In the genomic region with DNA sequence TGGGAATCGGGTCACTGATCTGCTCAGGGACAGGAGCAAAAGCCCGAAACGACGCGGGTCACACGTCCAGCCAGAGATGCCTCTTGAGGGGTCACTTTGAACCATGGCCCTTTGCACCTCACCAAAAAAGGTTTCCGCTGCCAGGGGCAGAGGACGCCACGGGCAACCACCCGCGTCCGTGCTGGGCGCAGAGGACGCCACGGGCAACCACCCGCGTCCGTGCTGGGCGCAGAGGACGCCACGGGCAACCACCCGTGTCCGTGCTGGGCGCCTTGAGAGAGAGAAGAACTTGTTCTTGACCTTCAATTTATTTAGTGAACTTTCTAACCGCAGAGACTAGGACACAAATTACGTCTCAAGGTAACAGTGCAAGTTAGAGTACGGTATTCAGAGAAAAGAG, we compare ENCODE assay signal across 30 cellular contexts. TPM values are rescaled to one million over a fixed set of nuclear protein-coding genes. Genes with fewer than 3 reads are reported as not detected.
DNase-seq lines count a peak whose midpoint lies in the region; ATAC-seq, FAIRE-seq and TF ChIP-seq lines count a peak whose summit lies in the region.
"Had no signal": no experiment of that assay in that cellular context is flagged by ENCODE, and none has a peak within 500 bp of the region (broad histone marks: within the 10 kb centered on the region; RNA-seq: fewer than 3 reads in every experiment).

No MANE protein-coding gene starts in this region.

- H3K9ac ChIP-seq in H9 (ENCODE audit: extremely low read depth, insufficient read length, low read length), result no peak overlapping the region
- H3K9ac ChIP-seq in H1 (replicated peaks in 1 of 4; ENCODE audit: extremely low read depth in 1 of 4, low read depth in 3 of 4, low read length in 3 of 4), result no peak overlapping the region
- H3K9ac ChIP-seq in kidney (ENCODE audit: low read length in 2 of 2), result no peak overlapping the region
- H3K9ac ChIP-seq: KMS-11, SK-N-SH had no signal

- H2BK5ac ChIP-seq in H9 (ENCODE audit: insufficient read length, low read length) (no peak overlapping the region), H1 (ENCODE audit: low read depth, low read length) (no peak overlapping the region)

- no peak overlapping the region for H2BK12ac ChIP-seq in H9 (ENCODE audit: insufficient read length, low read depth, low read length)
- no peak overlapping the region for H2BK12ac ChIP-seq in H1 (ENCODE audit: low read depth, low read length)

- no peaks in the 10 kb centered on the region; a peak in 1 of 8 replicates for H3K36me3 ChIP-seq in H1 (ENCODE audit: control insufficient read depth in 2 of 4, insufficient read depth in 4 of 4, low read length in 3 of 4)
- no peaks in the 10 kb centered on the region for H3K36me3 ChIP-seq in kidney (ENCODE audit: control insufficient read depth in 1 of 2, insufficient read depth in 2 of 2, low read length in 2 of 2)
- H3K36me3 ChIP-seq in thyroid gland, result no peaks in the 10 kb centered on the region

- H3T11ph ChIP-seq in H9 (ENCODE audit: low read length), result no peak overlapping the region

- H4K8ac ChIP-seq in H9 (replicated peaks; ENCODE audit: insufficient read length, low read depth, low read length), result no peak overlapping the region
- no peak overlapping the region for H4K8ac ChIP-seq in H1 (ENCODE audit: extremely low read depth, insufficient read depth, low read length)

- no peak overlapping the region for H2AFZ ChIP-seq in H9 (ENCODE audit: low read length)
- H2AFZ ChIP-seq in H1 (ENCODE audit: low read length), result no peak overlapping the region

- H3K14ac ChIP-seq in H9 (ENCODE audit: insufficient read depth, low read length) (no peak overlapping the region), H1 (ENCODE audit: insufficient read length) (no peak overlapping the region)

- no peak for DNase-seq in H9
- no peak for DNase-seq in H1 (ENCODE audit: low read depth in 1 of 2, low spot score in 2 of 2)
- DNase-seq in kidney, result no peak
- peak; percentile 73 to 87 for DNase-seq in thyroid gland
- no peak for DNase-seq in CD14-positive monocyte (ENCODE audit: low spot score)
- no peak for DNase-seq in activated CD8-positive, alpha-beta T cell treated with anti-CD3 and anti-CD28 coated beads for 36 hours
- DNase-seq in NCI-H446 (lab: John Stamatoyannopoulos, UW), result no peak
- DNase-seq: activated CD4-positive, alpha-beta T cell treated with anti-CD3 and anti-CD28 coated beads, Interleukin-2, amount 50 U/mL, for 48 hours; activated naive CD4-positive, alpha-beta T cell treated with anti-CD3 and anti-CD28 coated beads for 36 hours; DMS79; GDM1; GOT3; MM.1S; NCI-H1105 treated with DMSO at 0.1 percent for 48 hours; NCI-H187 treated with DMSO at 0.1 percent for 48 hours; NCI-H2171 treated with DMSO at 0.1 percent for 48 hours; NCI-H526 treated with DMSO at 0.1 percent for 48 hours; NK-92 treated with Interleukin-12 subunit alpha and Interleukin-12 subunit beta, amount 100 ng/mL, for 24 hours; PC-3; stimulated activated CD4-positive, alpha-beta T cell treated with anti-CD3 and anti-CD28 coated beads, Interleukin-4, amount 100 ng/mL, for 1 hour had no signal

- H3K23me2 ChIP-seq in H9 (ENCODE audit: insufficient read length, low read depth, low read length, poor library complexity, severe bottlenecking) (peaks cover 9% of the 10 kb centered on the region), H1 (ENCODE audit: low read depth, low read length) (peaks cover 7% of the 10 kb centered on the region; the same call in 1 of the 2 replicates)

- H4K20me1 ChIP-seq in H9 (ENCODE audit: control insufficient read depth, insufficient read depth, insufficient read length) (no peaks in the 10 kb centered on the region), H1 (replicated peaks in 1 of 2; ENCODE audit: control insufficient read depth in 1 of 2, insufficient read depth in 2 of 2, low read length in 2 of 2) (peaks cover 6 to 17% of the 10 kb centered on the region in 2 experiments)

- H4K91ac ChIP-seq in H9 (ENCODE audit: insufficient read length, low read depth, low read length) (no peak overlapping the region), H1 (replicated peaks; ENCODE audit: insufficient read length, low read length) (no peak overlapping the region)

- FAIRE-seq in H1 (lab: Jason Lieb, UNC), result no peak
- FAIRE-seq in kidney (lab: Jason Lieb, UNC), result no peak
- FAIRE-seq: frontal cortex, HTR-8/SVneo had no signal

- H3K56ac ChIP-seq in H9 (ENCODE audit: insufficient read length, low read depth, low read length) (no peak overlapping the region), H1 (replicated peaks; ENCODE audit: insufficient read length, low read depth, low read length) (peak overlapping the region; percentile 16)

- no peak overlapping the region for H3K18ac ChIP-seq in H9 (ENCODE audit: insufficient read length, low read depth, low read length)
- H3K18ac ChIP-seq in H1 (ENCODE audit: extremely low read depth, low read length), result no peak overlapping the region

- CTCF ChIA-PET in H1 (lab: Charles Lee; ENCODE audit: partially characterized antibody), result interaction anchor here (1.0 kb wide), 1 partner anchor 51 kb away, joined by 3 read pairs; no protein-coding TSS in a partner anchor
- CTCF ChIA-PET in activated CD8-positive, alpha-beta T cell treated with anti-CD3 and anti-CD28 coated beads for 36 hours (lab: Charles Lee), result interaction anchor here (1.2 kb wide), 1 partner anchor 24 kb away, joined by 3 read pairs; no protein-coding TSS in a partner anchor

- POLR2A ChIA-PET in H1 (lab: Charles Lee; ENCODE audit: partially characterized antibody), result no interaction called here
- POLR2A ChIA-PET in activated CD8-positive, alpha-beta T cell treated with anti-CD3 and anti-CD28 coated beads for 36 hours (lab: Charles Lee), result no interaction called here

- no peak overlapping the region for H2BK120ac ChIP-seq in H9 (ENCODE audit: low read depth, low read length, poor library complexity, severe bottlenecking)
- H2BK120ac ChIP-seq in H1 (replicated peaks; ENCODE audit: low read depth, low read length), result no peak overlapping the region

- no peak for TF ChIP-seq RAD21 in H1 (IDR thresholded peaks at IDR 0.05 in 1 of 2, conservative IDR thresholded peaks at IDR 0.05 in 1 of 2; ENCODE audit: low read depth in 2 of 2, low read length in 2 of 2)

- H3K79me2 ChIP-seq in H9 (ENCODE audit: insufficient read depth, low read length), result no peaks in the 10 kb centered on the region
- H3K79me2 ChIP-seq in H1 (ENCODE audit: control insufficient read depth in 1 of 2, insufficient read depth in 2 of 2, low read length in 2 of 2), result no peaks in the 10 kb centered on the region

- H2AK5ac ChIP-seq in H9 (ENCODE audit: insufficient read length, low read length) (no peak overlapping the region), H1 (ENCODE audit: low read depth, low read length) (no peak overlapping the region)

- H3K4me2 ChIP-seq in H9 (ENCODE audit: insufficient read depth, insufficient read length, low read length) (peak overlapping the region; percentile 56), H1 (ENCODE audit: insufficient read depth in 1 of 2, low read depth in 2 of 2, low read length in 2 of 2) (peak overlapping the region; percentile 26 to 73)
- H3K4me2 ChIP-seq: KMS-11, SK-N-SH had no signal

- H3K27me3 ChIP-seq in H9 (ENCODE audit: insufficient read depth, low read length) (no peaks in the 10 kb centered on the region), H1 (replicated peaks in 1 of 4; ENCODE audit: control insufficient read depth in 3 of 4, extremely low read depth in 1 of 4, insufficient read depth in 3 of 4, low read length in 3 of 4) (peaks cover 0 to 14% (median 7%) of the 10 kb centered on the region in 4 experiments; a peak in 5 of 7 replicates), thyroid gland (no peaks in the 10 kb centered on the region)
- H3K27me3 ChIP-seq: left lung, tibial nerve had no signal

- no peak for TF ChIP-seq EP300 in H1 (IDR thresholded peaks at IDR 0.05; ENCODE audit: borderline replicate concordance in 1 of 2, low read depth in 2 of 2, low read length in 2 of 2)

- no peak overlapping the region for H4K5ac ChIP-seq in H9 (ENCODE audit: insufficient read length, low read depth, low read length)
- no peak overlapping the region for H4K5ac ChIP-seq in H1 (ENCODE audit: insufficient read length, low read depth, low read length)

- H3K23ac ChIP-seq in H9 (ENCODE audit: insufficient read length, low read depth, low read length), result no peak overlapping the region
- H3K23ac ChIP-seq in H1 (ENCODE audit: insufficient read length), result no peak overlapping the region

- H3K27me3 Mint-ChIP-seq in H9 (ENCODE audit: low read depth), result peaks cover 18% of the 10 kb centered on the region
- no peaks in the 10 kb centered on the region for H3K27me3 Mint-ChIP-seq in CD14-positive monocyte (ENCODE audit: low read depth in 3 of 3)
- H3K27me3 Mint-ChIP-seq in activated CD8-positive, alpha-beta T cell treated with anti-CD3 and anti-CD28 coated beads for 36 hours, result no peaks in the 10 kb centered on the region
- H3K27me3 Mint-ChIP-seq: central memory CD8-positive, alpha-beta T cell had no signal

- H3K4me3 Mint-ChIP-seq in H9 (peak overlapping the region; percentile 56 to 83), CD14-positive monocyte (no peak overlapping the region)
- H3K4me3 Mint-ChIP-seq in activated CD8-positive, alpha-beta T cell treated with anti-CD3 and anti-CD28 coated beads for 36 hours, result no peak overlapping the region
- H3K4me3 Mint-ChIP-seq: activated naive CD4-positive, alpha-beta T cell treated with anti-CD3 and anti-CD28 coated beads for 36 hours; activated T-helper 1 cell treated with anti-CD3 and anti-CD28 coated beads, Interleukin-12 subunit alpha, Interleukin-12 subunit beta, Interleukin-2, Interleukin-4 antibody, amounts not matched to agents 30 ng/mL and 10 ng/mL and 1 ng/mL, durations not matched to agents 14 hours and 24 hours and 36 hours; central memory CD8-positive, alpha-beta T cell had no signal

- H3K4me3 ChIP-seq in H1 (ENCODE audit: extremely low read depth in 1 of 4, insufficient read depth in 2 of 4, low read depth in 3 of 4, low read length in 4 of 4), result peak overlapping the region; percentile 30 to 70 (median 36); a peak in 7 of 8 replicates
- H3K4me3 ChIP-seq in kidney (ENCODE audit: low read length in 2 of 2), result peak overlapping the region in 1 of 2 donors; percentile 43
- peak overlapping the region in 1 of 3 donors; percentile 14 for H3K4me3 ChIP-seq in thyroid gland (replicated peaks in 1 of 3)
- H3K4me3 ChIP-seq: left lung had no signal

- H2BK20ac ChIP-seq in H9 (ENCODE audit: low read depth, low read length, poor library complexity, severe bottlenecking) (no peak overlapping the region), H1 (ENCODE audit: low read length) (no peak overlapping the region)

- no peak for ATAC-seq in activated CD8-positive, alpha-beta T cell treated with anti-CD3 and anti-CD28 coated beads for 36 hours
- ATAC-seq: esophagus mucosa, PC-3 had no signal

- intact Hi-C loops in kidney (cut with DNase I), result no loop called here
- intact Hi-C loops in thyroid gland (cut with DNase I), result no loop called here
- intact Hi-C loops in CD14-positive monocyte (cut with micrococcal nuclease), result no loop called here
- intact Hi-C loops in activated CD8-positive, alpha-beta T cell treated with anti-CD3 and anti-CD28 coated beads for 36 hours (cut with micrococcal nuclease), result no loop called here

- H2BK15ac ChIP-seq in H9 (ENCODE audit: low read depth, low read length), result no peak overlapping the region
- H2BK15ac ChIP-seq in H1 (ENCODE audit: low read length), result no peak overlapping the region

- H3K9me3 Mint-ChIP-seq in H9 (no peaks in the 10 kb centered on the region), CD14-positive monocyte (no peaks in the 10 kb centered on the region)
- no peaks in the 10 kb centered on the region for H3K9me3 Mint-ChIP-seq in activated CD8-positive, alpha-beta T cell treated with anti-CD3 and anti-CD28 coated beads for 36 hours
- H3K9me3 Mint-ChIP-seq: activated naive CD4-positive, alpha-beta T cell treated with anti-CD3 and anti-CD28 coated beads for 36 hours; activated T-helper 1 cell treated with anti-CD3 and anti-CD28 coated beads, Interleukin-12 subunit alpha, Interleukin-12 subunit beta, Interleukin-2, Interleukin-4 antibody, amounts not matched to agents 30 ng/mL and 10 ng/mL and 1 ng/mL, durations not matched to agents 14 hours and 24 hours and 36 hours; central memory CD8-positive, alpha-beta T cell had no signal

- no peaks in the 10 kb centered on the region for H3K4me1 ChIP-seq in H9 (ENCODE audit: insufficient read depth, low read length)
- H3K4me1 ChIP-seq in H1 (replicated peaks in 1 of 4; ENCODE audit: control insufficient read depth in 3 of 4, insufficient read depth in 4 of 4, low read length in 3 of 4), result peaks cover 0 to 9% (median 3%) of the 10 kb centered on the region in 4 experiments; a peak in 3 of 7 replicates
- H3K4me1 ChIP-seq in kidney (ENCODE audit: control insufficient read depth in 1 of 2, insufficient read depth in 1 of 2, low read depth in 1 of 2, low read length in 2 of 2), result peaks cover 0 to 11% of the 10 kb centered on the region in 2 donors
- peaks cover 17 to 37% of the 10 kb centered on the region in 2 donors for H3K4me1 ChIP-seq in thyroid gland

- H3K4ac ChIP-seq in H9 (ENCODE audit: low read depth, low read length), result no peak overlapping the region
- no peak overlapping the region for H3K4ac ChIP-seq in H1 (replicated peaks; ENCODE audit: insufficient read length, low read depth, low read length)

- H3K4me1 Mint-ChIP-seq in H9 (peaks cover 2 to 16% of the 10 kb centered on the region in 2 experiments; a peak in 3 of 4 replicates), CD14-positive monocyte (peaks cover 13% of the 10 kb centered on the region)
- H3K4me1 Mint-ChIP-seq in activated CD8-positive, alpha-beta T cell treated with anti-CD3 and anti-CD28 coated beads for 36 hours (ENCODE audit: low read depth), result no peaks in the 10 kb centered on the region

- no CpG with 5 or more reads among the region's 27 CpGs for WGBS in H9 (ENCODE audit: extremely low coverage, insufficient read length, low lambda C conversion rate)
- WGBS in H1 (ENCODE audit: extremely low coverage in 1 of 2, insufficient coverage in 1 of 2, insufficient read length in 1 of 2, insufficient replicate concordance in 2 of 2, low coverage in 1 of 2, low lambda C conversion rate in 2 of 2, missing lambda C conversion rate in 1 of 2), 2 experiments, result 52% methylated on average over 27 of the region's 27 CpGs; no CpG with 5 or more reads in 1 of the 2 experiments
- WGBS in thyroid gland, 2 donors, result 23 to 25% methylated on average over 26 to 27 of the region's 27 CpGs

- H3K79me1 ChIP-seq in H9 (ENCODE audit: insufficient read depth, low read depth, low read length, poor library complexity, severe bottlenecking) (no peaks in the 10 kb centered on the region), H1 (ENCODE audit: low read depth, low read length) (no peaks in the 10 kb centered on the region)

- no peak for TF ChIP-seq POLR2A in H1 (IDR thresholded peaks at IDR 0.05; ENCODE audit: control extremely low read depth in 1 of 2, low read depth in 2 of 2, low read length in 2 of 2)
- TF ChIP-seq POLR2A in thyroid gland (IDR thresholded peaks at IDR 0.05), result no peak

- H3K27ac Mint-ChIP-seq in H9 (no peak overlapping the region), CD14-positive monocyte (no peak overlapping the region)
- no peak overlapping the region for H3K27ac Mint-ChIP-seq in activated CD8-positive, alpha-beta T cell treated with anti-CD3 and anti-CD28 coated beads for 36 hours
- H3K27ac Mint-ChIP-seq: activated naive CD4-positive, alpha-beta T cell treated with anti-CD3 and anti-CD28 coated beads for 36 hours; activated T-helper 1 cell treated with anti-CD3 and anti-CD28 coated beads, Interleukin-12 subunit alpha, Interleukin-12 subunit beta, Interleukin-2, Interleukin-4 antibody, amounts not matched to agents 30 ng/mL and 10 ng/mL and 1 ng/mL, durations not matched to agents 14 hours and 24 hours and 36 hours; progenitor cell of endocrine pancreas had no signal

- H3K27ac ChIP-seq in H9 (ENCODE audit: insufficient read length, low read depth, low read length), result no peak overlapping the region
- H3K27ac ChIP-seq in H1 (ENCODE audit: low read depth, low read length), result no peak overlapping the region
- peak overlapping the region; percentile 43 to 58 for H3K27ac ChIP-seq in kidney (ENCODE audit: low read depth in 2 of 2, low read length in 2 of 2)
- peak overlapping the region; percentile 33 to 47 (median 46) for H3K27ac ChIP-seq in thyroid gland
- H3K27ac ChIP-seq: KMS-11, left lung had no signal

- H3K9me3 ChIP-seq in H9 (ENCODE audit: control insufficient read depth, low read depth, low read length) (no peaks in the 10 kb centered on the region), H1 (ENCODE audit: insufficient read depth in 2 of 2, low read depth in 1 of 2, low read length in 1 of 2) (no peaks in the 10 kb centered on the region), kidney (ENCODE audit: control insufficient read depth in 1 of 2, low read length in 2 of 2) (no peaks in the 10 kb centered on the region), thyroid gland (no peaks in the 10 kb centered on the region)
- H3K9me3 ChIP-seq: left lung, SK-N-SH, tibial nerve had no signal

- TF ChIP-seq CTCF in H9 (conservative IDR thresholded peaks at IDR 0.05), result no peak
- TF ChIP-seq CTCF in H1 (IDR thresholded peaks at IDR 0.05; ENCODE audit: control extremely low read depth in 1 of 3, insufficient read depth in 1 of 3, low read depth in 1 of 3, low read length in 3 of 3), result no peak
- TF ChIP-seq CTCF in kidney (IDR thresholded peaks at IDR 0.05; ENCODE audit: borderline replicate concordance, extremely low read depth, insufficient read depth), result no peak
- TF ChIP-seq CTCF in thyroid gland (IDR thresholded peaks at IDR 0.05), result no peak
- TF ChIP-seq CTCF in CD14-positive monocyte (IDR thresholded peaks at IDR 0.05), result no peak
- no peak for TF ChIP-seq CTCF in activated CD8-positive, alpha-beta T cell treated with anti-CD3 and anti-CD28 coated beads for 36 hours (IDR thresholded peaks at IDR 0.05)

- no peaks in the 10 kb centered on the region; a peak in 2 of 7 replicates for H3K36me3 Mint-ChIP-seq in H9 (ENCODE audit: insufficient read depth in 1 of 3, low read depth in 3 of 3)
- peaks cover 26 to 68% of the 10 kb centered on the region in 2 donors for H3K36me3 Mint-ChIP-seq in CD14-positive monocyte
- H3K36me3 Mint-ChIP-seq in activated CD8-positive, alpha-beta T cell treated with anti-CD3 and anti-CD28 coated beads for 36 hours (ENCODE audit: low read depth), result peaks cover 2% of the 10 kb centered on the region

RNA-seq across cellular contexts. Expression of a gene that starts 35.5 kb away (rescaled TPM):
- total RNA-seq in H9 (2021) (23.0 and 23.7 TPM in 2 replicates), kidney (14.6 TPM), thyroid gland (10 to 100 TPM; 14.7 to 17.1 (median 14.9) TPM)
- total RNA-seq in H1 (2021; fragmentation: NEBNext Ultra II Directional; extraction: Animal tissue kit (Norgen Biotek cat#: 25700)), result 17.2 and 17.4 TPM in 2 replicates
- polyA plus RNA-seq in H1 (2011; rRNA removed) (13.4 and 13.8 TPM in 2 replicates), kidney (ENCODE audit: insufficient read depth, low read depth, low replicate concordance) (17.3 TPM), CD14-positive monocyte (10 to 100 TPM; 13.1 to 13.6 TPM)
- polyA plus RNA-seq in H1 (2011; cell fraction: cytosol; rRNA removed), result 14.0 TPM
- 13.2 TPM for polyA plus RNA-seq in H1 (2011; cell fraction: nucleus; rRNA removed)
- polyA plus RNA-seq in H1 (2012, experiment 1 of 2), result 16.6 to 18.0 TPM (median 16.9 TPM) in 4 replicates
- polyA plus RNA-seq in H1 (2012, experiment 2 of 2), result 20.1 TPM
- 11.2 TPM for polyA plus RNA-seq in H1 (2013, experiment 1 of 2)
- polyA plus RNA-seq in H1 (2013, experiment 2 of 2), result 11.6 TPM
- polyA minus RNA-seq in H1 (2011; rRNA and poly(A)+ RNA removed), result 11.7 and 14.6 TPM in 2 replicates
- 7.2 TPM for polyA minus RNA-seq in H1 (2011; cell fraction: cytosol; rRNA and poly(A)+ RNA removed)
- 18.9 TPM for polyA minus RNA-seq in H1 (2011; cell fraction: nucleus; rRNA and poly(A)+ RNA removed)
- total RNA-seq in activated CD8-positive, alpha-beta T cell treated with anti-CD3 and anti-CD28 coated beads for 36 hours, result 10 to 100 TPM in 1 of 2 experiments, 1 to 10 TPM in 1; 8.8 to 10.2 TPM

RNA-seq across cellular contexts. Expression of a gene that starts 52.8 kb away (rescaled TPM):
- 91.7 and 93.6 TPM in 2 replicates for total RNA-seq in H9 (2021)
- total RNA-seq in H1 (2021; fragmentation: NEBNext Ultra II Directional; extraction: Animal tissue kit (Norgen Biotek cat#: 25700)), result 88.4 and 94.1 TPM in 2 replicates
- polyA plus RNA-seq in H1 (2011; rRNA removed), result 107 and 205 TPM in 2 replicates
- 64.0 TPM for polyA plus RNA-seq in H1 (2011; cell fraction: cytosol; rRNA removed)
- polyA plus RNA-seq in H1 (2011; cell fraction: nucleus; rRNA removed), result 91.0 TPM
- 66.9 to 74.9 TPM (median 72.0 TPM) in 4 replicates for polyA plus RNA-seq in H1 (2012, experiment 1 of 2)
- 66.3 TPM for polyA plus RNA-seq in H1 (2012, experiment 2 of 2)
- polyA plus RNA-seq in H1 (2013, experiment 1 of 2), result 53.1 TPM
- polyA plus RNA-seq in H1 (2013, experiment 2 of 2), result 63.6 TPM
- polyA minus RNA-seq in H1 (2011; rRNA and poly(A)+ RNA removed), result 85.6 and 114 TPM in 2 replicates
- polyA minus RNA-seq in H1 (2011; cell fraction: cytosol; rRNA and poly(A)+ RNA removed), result 74.2 TPM
- 46.8 TPM for polyA minus RNA-seq in H1 (2011; cell fraction: nucleus; rRNA and poly(A)+ RNA removed)
- 26.8 TPM for total RNA-seq in kidney
- polyA plus RNA-seq in kidney (ENCODE audit: insufficient read depth, low read depth, low replicate concordance), result 10.2 TPM
- total RNA-seq in thyroid gland, result 10 to 100 TPM; 14.5 to 18.3 (median 17.2) TPM
- not detected for polyA plus RNA-seq in CD14-positive monocyte
- total RNA-seq in activated CD8-positive, alpha-beta T cell treated with anti-CD3 and anti-CD28 coated beads for 36 hours, result 1 to 10 TPM; 1.2 to 1.4 TPM

Comparison
In these comparisons a context has a peak if more than half of its experiments do, and no peak if none do; other contexts are left out.
1. DNase-seq: peak in thyroid gland (2 of 2); none in H9 (single experiment), H1 (0 of 2), kidney (single experiment), CD14-positive monocyte (single experiment), activated CD8-positive, alpha-beta T cell treated with anti-CD3 and anti-CD28 coated beads for 36 hours (single experiment) and NCI-H446 (0 of 2).
2. H3K27ac ChIP-seq: peak in kidney (2 of 2) and thyroid gland (3 of 3); none in H9 (single experiment) and H1 (single experiment).
3. H3K4me3 Mint-ChIP-seq: peak in H9 (2 of 2); none in CD14-positive monocyte (0 of 2) and activated CD8-positive, alpha-beta T cell treated with anti-CD3 and anti-CD28 coated beads for 36 hours (single experiment).
4. RNA of a gene that starts 52.8 kb away (total RNA-seq): 88.4 to 94.1 TPM in H1, 91.7 to 93.6 TPM in H9, 26.8 TPM in kidney (single experiment) and 14.5 to 18.3 TPM in thyroid gland; 1.2 to 1.4 TPM in activated CD8-positive, alpha-beta T cell treated with anti-CD3 and anti-CD28 coated beads for 36 hours; every median in the first group is over 4 times any median in the second.